ENCODE assay signal across 21 cellular contexts in the genomic region with DNA sequence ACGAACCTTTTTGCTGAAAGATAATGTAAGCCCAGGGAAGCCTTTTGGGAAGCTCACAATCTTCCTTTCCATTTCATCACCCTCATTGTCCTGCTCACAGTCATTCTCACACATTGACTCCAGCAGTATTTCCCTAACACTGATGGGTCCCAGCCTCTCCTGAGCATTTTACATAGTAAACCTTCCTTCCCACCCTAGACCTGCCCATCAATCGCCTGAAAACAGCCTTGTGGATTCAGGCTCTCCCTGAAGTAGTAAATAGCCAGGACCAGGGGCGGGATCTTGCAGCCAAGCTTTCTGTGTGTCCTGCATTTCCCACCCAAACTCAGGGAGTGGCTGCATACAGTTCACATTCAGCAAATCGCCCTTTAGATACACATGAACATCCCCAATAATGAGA.
DNase-seq lines count a peak whose midpoint lies in the region; ATAC-seq, FAIRE-seq and TF ChIP-seq lines count a peak whose summit lies in the region.
"Had no signal": no experiment of that assay in that cellular context is flagged by ENCODE, and none has a peak within 500 bp of the region (broad histone marks: within the 10 kb centered on the region; RNA-seq: fewer than 3 reads in every experiment).

No MANE protein-coding gene starts in this region.

- no peak for TF ChIP-seq CTCF in GM23338 (conservative IDR thresholded peaks at IDR 0.05; ENCODE audit: low read depth in 2 of 2)
- no peak for TF ChIP-seq CTCF in H1 (IDR thresholded peaks at IDR 0.05; ENCODE audit: control extremely low read depth in 1 of 3, insufficient read depth in 1 of 3, low read depth in 1 of 3, low read length in 3 of 3)

- H3K18ac ChIP-seq in H1 (ENCODE audit: extremely low read depth, low read length) (no peak overlapping the region), mesendoderm (ENCODE audit: low read length) (no peak overlapping the region)

- H3K36me3 Mint-ChIP-seq in GM23338 (ENCODE audit: low read depth): no peaks in the 10 kb centered on the region
- no peaks in the 10 kb centered on the region for H3K36me3 Mint-ChIP-seq in activated CD4-positive, alpha-beta T cell treated with anti-CD3 and anti-CD28 coated beads, Interleukin-2, amount 10 ng/mL, durations not matched to agents 7 days and 5 days (ENCODE audit: low read depth)
- H3K36me3 Mint-ChIP-seq: CD8-positive, alpha-beta T cell had no signal

- H3K4me3 ChIP-seq in GM23338 (no peak overlapping the region), H1 (ENCODE audit: extremely low read depth in 1 of 4, insufficient read depth in 2 of 4, low read depth in 3 of 4, low read length in 4 of 4) (no peak overlapping the region), mesendoderm (ENCODE audit: low read length) (no peak overlapping the region)
- H3K4me3 ChIP-seq: A549; BLaER1 treated with 17β-estradiol and CSF1 and Interleukin-3, amounts not matched to agents 10 nM and 100 nM had no signal

- no peak overlapping the region for H2BK20ac ChIP-seq in H1 (ENCODE audit: low read length)

- TF ChIP-seq RAD21 in H1 (IDR thresholded peaks at IDR 0.05 in 1 of 2, conservative IDR thresholded peaks at IDR 0.05 in 1 of 2; ENCODE audit: low read depth in 2 of 2, low read length in 2 of 2): no peak

- H2BK12ac ChIP-seq in H1 (ENCODE audit: low read depth, low read length): no peak overlapping the region

- no peak overlapping the region for H3K56ac ChIP-seq in H1 (replicated peaks; ENCODE audit: insufficient read length, low read depth, low read length)
- no peak overlapping the region for H3K56ac ChIP-seq in mesendoderm (ENCODE audit: low read length)

- H2BK15ac ChIP-seq in H1 (ENCODE audit: low read length): no peak overlapping the region
- H2BK15ac ChIP-seq in mesendoderm (replicated peaks; ENCODE audit: low read depth): no peak overlapping the region

- 0 out of 2 replicates have a peak, but pooled peaks cover 3% of the 10 kb centered on the region for H3K9me2 ChIP-seq in GM23338 (ENCODE audit: insufficient read depth)

- H3K9ac ChIP-seq in H1 (replicated peaks in 1 of 4; ENCODE audit: extremely low read depth in 1 of 4, low read depth in 3 of 4, low read length in 3 of 4) (no peak overlapping the region; a peak in 1 of 7 replicates), mesendoderm (ENCODE audit: low read length) (no peak overlapping the region)
- H3K9ac ChIP-seq: BLaER1 treated with 17β-estradiol and CSF1 and Interleukin-3, amounts not matched to agents 10 nM and 100 nM had no signal

- H4K91ac ChIP-seq in H1 (replicated peaks; ENCODE audit: insufficient read length, low read length): no peak overlapping the region

- H3K27ac Mint-ChIP-seq in GM23338: no peak overlapping the region
- no peak overlapping the region for H3K27ac Mint-ChIP-seq in activated CD4-positive, alpha-beta T cell treated with anti-CD3 and anti-CD28 coated beads, Interleukin-2, amount 10 ng/mL, durations not matched to agents 7 days and 5 days
- H3K27ac Mint-ChIP-seq: B cell; CD4-positive, alpha-beta T cell; CD8-positive, alpha-beta T cell had no signal

- H3K9me3 ChIP-seq in H1 (ENCODE audit: insufficient read depth in 2 of 2, low read depth in 1 of 2, low read length in 1 of 2): no peaks in the 10 kb centered on the region
- H3K9me3 ChIP-seq: A549, Caco-2 had no signal

- 80% methylated on average over 4 of the region's 4 CpGs; no CpG with 5 or more reads in 1 of the 2 experiments for WGBS in H1 (ENCODE audit: extremely low coverage in 1 of 2, insufficient coverage in 1 of 2, insufficient read length in 1 of 2, insufficient replicate concordance in 2 of 2, low coverage in 1 of 2, low lambda C conversion rate in 2 of 2, missing lambda C conversion rate in 1 of 2), 2 experiments
- no CpG with 5 or more reads among the region's 4 CpGs for WGBS in mesendoderm (ENCODE audit: extremely low coverage, insufficient coverage, low lambda C conversion rate)

- FAIRE-seq in H1 (lab: Jason Lieb, UNC): no peak
- FAIRE-seq: A549, D721Med, G401.6, GM12891, GM19239 had no signal

- H3K27ac ChIP-seq in GM23338 (ENCODE audit: low read depth): no peak overlapping the region
- no peak overlapping the region for H3K27ac ChIP-seq in H1 (ENCODE audit: low read depth, low read length)
- no peak overlapping the region for H3K27ac ChIP-seq in mesendoderm (ENCODE audit: low read depth, low read length)
- H3K27ac ChIP-seq: 22Rv1; A549; BLaER1 treated with 17β-estradiol and CSF1 and Interleukin-3, amounts not matched to agents 10 nM and 100 nM; C4-2B had no signal

- H3K4me2 ChIP-seq in GM23338 (no peak overlapping the region), H1 (ENCODE audit: insufficient read depth in 1 of 2, low read depth in 2 of 2, low read length in 2 of 2) (no peak overlapping the region), mesendoderm (ENCODE audit: low read length) (no peak overlapping the region)
- H3K4me2 ChIP-seq: A549; BLaER1 treated with 17β-estradiol and CSF1 and Interleukin-3, amounts not matched to agents 10 nM and 100 nM had no signal

- H4K8ac ChIP-seq in H1 (ENCODE audit: extremely low read depth, insufficient read depth, low read length): no peak overlapping the region
- no peak overlapping the region for H4K8ac ChIP-seq in mesendoderm (ENCODE audit: low read depth, low read length)

- H3K4ac ChIP-seq in H1 (replicated peaks; ENCODE audit: insufficient read length, low read depth, low read length) (no peak overlapping the region), mesendoderm (ENCODE audit: low read depth, low read length) (no peak overlapping the region)

- no peak overlapping the region for H2BK5ac ChIP-seq in H1 (ENCODE audit: low read depth, low read length)
- H2BK5ac ChIP-seq in mesendoderm (ENCODE audit: low read length): no peak overlapping the region

- no peaks in the 10 kb centered on the region for H4K20me1 ChIP-seq in GM23338 (replicated peaks; ENCODE audit: insufficient read depth)
- no peaks in the 10 kb centered on the region for H4K20me1 ChIP-seq in H1 (replicated peaks in 1 of 2; ENCODE audit: control insufficient read depth in 1 of 2, insufficient read depth in 2 of 2, low read length in 2 of 2)
- H4K20me1 ChIP-seq: BLaER1 treated with 17β-estradiol and CSF1 and Interleukin-3, amounts not matched to agents 10 nM and 100 nM had no signal

- H3K79me2 ChIP-seq in GM23338 (replicated peaks; ENCODE audit: insufficient read depth) (no peaks in the 10 kb centered on the region), H1 (ENCODE audit: control insufficient read depth in 1 of 2, insufficient read depth in 2 of 2, low read length in 2 of 2) (no peaks in the 10 kb centered on the region), mesendoderm (ENCODE audit: control insufficient read depth, insufficient read depth, low read length) (no peaks in the 10 kb centered on the region)

- POLR2A ChIA-PET in H1 (lab: Charles Lee; ENCODE audit: partially characterized antibody): interaction anchor here (1.1 kb wide), 1 partner anchor 9 kb away, joined by 4 read pairs; no protein-coding TSS in a partner anchor
- POLR2A ChIA-PET in activated CD4-positive, alpha-beta T cell treated with anti-CD3 and anti-CD28 coated beads, Interleukin-2, amount 10 ng/mL, durations not matched to agents 7 days and 5 days (lab: Charles Lee): no interaction called here

- 0 out of 3 replicates have a peak, but pooled peaks cover 3% of the 10 kb centered on the region for H3K4me1 Mint-ChIP-seq in GM23338
- H3K4me1 Mint-ChIP-seq in activated CD4-positive, alpha-beta T cell treated with anti-CD3 and anti-CD28 coated beads, Interleukin-2, amount 10 ng/mL, durations not matched to agents 7 days and 5 days: no peaks in the 10 kb centered on the region
- H3K4me1 Mint-ChIP-seq: B cell had no signal

- CTCF ChIA-PET in H1 (lab: Charles Lee; ENCODE audit: partially characterized antibody): interaction anchor here (0.9 to 3.3 kb wide), 5 partner anchors 10 to 576 kb away, joined by 4 to 23 read pairs (median 4); a partner anchor contains a TSS
- CTCF ChIA-PET in activated CD4-positive, alpha-beta T cell treated with anti-CD3 and anti-CD28 coated beads, Interleukin-2, amount 10 ng/mL, durations not matched to agents 7 days and 5 days (lab: Charles Lee): interaction anchor here (0.9 kb wide), 1 partner anchor 9 kb away, joined by 3 read pairs; no protein-coding TSS in a partner anchor

- H3K27me3 Mint-ChIP-seq in GM23338 (ENCODE audit: insufficient read depth, low read depth, poor library complexity): peaks cover 2% of the 10 kb centered on the region
- peaks cover 13% of the 10 kb centered on the region for H3K27me3 Mint-ChIP-seq in activated CD4-positive, alpha-beta T cell treated with anti-CD3 and anti-CD28 coated beads, Interleukin-2, amount 10 ng/mL, durations not matched to agents 7 days and 5 days

- peak; percentile 16 for DNase-seq in GM23338 (ENCODE audit: low spot score)
- DNase-seq in H1 (ENCODE audit: low read depth in 1 of 2, low spot score in 2 of 2): no peak
- DNase-seq in mesendoderm: peak; percentile 25
- no peak for DNase-seq in activated CD4-positive, alpha-beta T cell treated with anti-CD3 and anti-CD28 coated beads, Interleukin-2, amount 10 ng/mL, durations not matched to agents 7 days and 5 days
- DNase-seq: AML-193; Caco-2; Calu3; CD4-positive, alpha-beta T cell; CD8-positive, alpha-beta T cell; DMS79 treated with DMSO at 0.1 percent for 48 hours; GF-D8 had no signal

- H3K27me3 ChIP-seq in GM23338 (ENCODE audit: insufficient read depth) (no peaks in the 10 kb centered on the region), H1 (replicated peaks in 1 of 4; ENCODE audit: control insufficient read depth in 3 of 4, extremely low read depth in 1 of 4, insufficient read depth in 3 of 4, low read length in 3 of 4) (no peaks in the 10 kb centered on the region), mesendoderm (ENCODE audit: insufficient read depth, low read length, poor library complexity) (no peaks in the 10 kb centered on the region)
- H3K27me3 ChIP-seq: BLaER1 treated with 17β-estradiol and CSF1 and Interleukin-3, amounts not matched to agents 10 nM and 100 nM had no signal

- H3K9me3 Mint-ChIP-seq in GM23338: no peaks in the 10 kb centered on the region
- no peaks in the 10 kb centered on the region for H3K9me3 Mint-ChIP-seq in activated CD4-positive, alpha-beta T cell treated with anti-CD3 and anti-CD28 coated beads, Interleukin-2, amount 10 ng/mL, durations not matched to agents 7 days and 5 days
- H3K9me3 Mint-ChIP-seq: CD4-positive, alpha-beta T cell; CD8-positive, alpha-beta T cell had no signal

- H3K23ac ChIP-seq in H1 (ENCODE audit: insufficient read length): no peak overlapping the region
- H3K23ac ChIP-seq in mesendoderm (ENCODE audit: low read length): no peak overlapping the region

- no peak overlapping the region for H3K4me3 Mint-ChIP-seq in GM23338
- no peak overlapping the region for H3K4me3 Mint-ChIP-seq in activated CD4-positive, alpha-beta T cell treated with anti-CD3 and anti-CD28 coated beads, Interleukin-2, amount 10 ng/mL, durations not matched to agents 7 days and 5 days
- H3K4me3 Mint-ChIP-seq: B cell; CD4-positive, alpha-beta T cell; CD8-positive, alpha-beta T cell had no signal

- H2BK120ac ChIP-seq in H1 (replicated peaks; ENCODE audit: low read depth, low read length): no peak overlapping the region
- no peak overlapping the region for H2BK120ac ChIP-seq in mesendoderm (ENCODE audit: low read depth, low read length)

- ATAC-seq in GM23338: no peak
- no peak for ATAC-seq in GM18909 (IDR thresholded peaks at IDR 0.05; ENCODE audit: poor library complexity, unreplicated experiment)
- ATAC-seq: A549; CD8-positive, alpha-beta T cell had no signal

- no peaks in the 10 kb centered on the region for H3F3A ChIP-seq in GM23338 (replicated peaks; ENCODE audit: low read depth)

- H3K36me3 ChIP-seq in GM23338 (ENCODE audit: insufficient read depth) (no peaks in the 10 kb centered on the region), H1 (ENCODE audit: control insufficient read depth in 2 of 4, insufficient read depth in 4 of 4, low read length in 3 of 4) (no peaks in the 10 kb centered on the region), mesendoderm (ENCODE audit: control insufficient read depth, insufficient read depth, low read length) (no peaks in the 10 kb centered on the region)
- H3K36me3 ChIP-seq: BLaER1 treated with 17β-estradiol and CSF1 and Interleukin-3, amounts not matched to agents 10 nM and 100 nM had no signal

- no peaks in the 10 kb centered on the region for H3K4me1 ChIP-seq in GM23338 (ENCODE audit: insufficient read depth)
- no peaks in the 10 kb centered on the region; a peak in 1 of 7 replicates for H3K4me1 ChIP-seq in H1 (replicated peaks in 1 of 4; ENCODE audit: control insufficient read depth in 3 of 4, insufficient read depth in 4 of 4, low read length in 3 of 4)
- no peaks in the 10 kb centered on the region for H3K4me1 ChIP-seq in mesendoderm (ENCODE audit: control insufficient read depth, low read depth, low read length)
- H3K4me1 ChIP-seq: A549; BLaER1 treated with 17β-estradiol and CSF1 and Interleukin-3, amounts not matched to agents 10 nM and 100 nM had no signal

- H2AFZ ChIP-seq in GM23338 (peak overlapping the region; percentile 40; the same call in 1 of the 2 replicates), H1 (ENCODE audit: low read length) (peak overlapping the region; percentile 40; the same call in 1 of the 2 replicates)

- H4K5ac ChIP-seq in H1 (ENCODE audit: insufficient read length, low read depth, low read length): no peak overlapping the region
- no peak overlapping the region for H4K5ac ChIP-seq in mesendoderm (ENCODE audit: low read length)

- H3K79me1 ChIP-seq in H1 (ENCODE audit: low read depth, low read length): no peaks in the 10 kb centered on the region
- no peaks in the 10 kb centered on the region for H3K79me1 ChIP-seq in mesendoderm (ENCODE audit: low read length)

- no peak overlapping the region for H2AK5ac ChIP-seq in H1 (ENCODE audit: low read depth, low read length)
- H2AK5ac ChIP-seq in mesendoderm (ENCODE audit: low read length): no peak overlapping the region

- no peak for TF ChIP-seq EP300 in H1 (IDR thresholded peaks at IDR 0.05; ENCODE audit: borderline replicate concordance in 1 of 2, low read depth in 2 of 2, low read length in 2 of 2)

- no peak for TF ChIP-seq POLR2A in H1 (IDR thresholded peaks at IDR 0.05; ENCODE audit: control extremely low read depth in 1 of 2, low read depth in 2 of 2, low read length in 2 of 2)

- no peak overlapping the region for H3K14ac ChIP-seq in H1 (ENCODE audit: insufficient read length)

- H3K23me2 ChIP-seq in H1 (ENCODE audit: low read depth, low read length): no peaks in the 10 kb centered on the region

Comparison
In these comparisons a context has a peak if more than half of its experiments do, and no peak if none do; other contexts are left out.
1. DNase-seq: peak in GM23338 (single experiment) and mesendoderm (single experiment); none in H1 (0 of 2) and activated CD4-positive, alpha-beta T cell treated with anti-CD3 and anti-CD28 coated beads, Interleukin-2, amount 10 ng/mL, durations not matched to agents 7 days and 5 days (single experiment).